Comparison of ENCODE assay signal across 12 cellular contexts in the genomic region with DNA sequence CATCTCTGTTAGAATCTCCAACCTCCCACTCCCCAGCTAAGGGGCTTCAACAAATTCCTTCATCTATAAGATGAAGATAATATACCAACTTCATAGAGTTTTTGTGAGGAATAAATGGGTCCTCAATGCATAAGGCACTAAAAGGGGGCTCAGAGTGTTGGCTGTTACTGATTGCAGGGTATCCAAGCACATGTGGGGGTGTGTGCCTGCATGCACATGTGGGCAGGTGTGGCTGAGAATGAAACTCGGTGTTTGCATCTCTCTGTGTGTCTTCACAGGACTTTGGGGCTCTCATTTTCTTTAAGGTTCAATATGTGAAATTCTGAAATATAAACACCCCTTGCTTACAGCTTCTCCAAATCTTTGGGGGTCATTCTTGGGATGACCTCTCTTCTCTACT. TPM values are rescaled to one million over a fixed set of nuclear protein-coding genes. Genes with fewer than 3 reads are reported as not detected.
A peak's percentile ranks its signal among the peaks of the same experiment; 100 is the strongest.
DNase-seq lines count a peak whose midpoint lies in the region; ATAC-seq and TF ChIP-seq lines count a peak whose summit lies in the region.
"Had no signal": no experiment of that assay in that cellular context is flagged by ENCODE, and none has a peak within 500 bp of the region (broad histone marks: within the 10 kb centered on the region; RNA-seq: fewer than 3 reads in every experiment).

No MANE protein-coding gene starts in this region.

- H3K4me1 ChIP-seq in left ventricle myocardium inferior (peaks cover 61% of the 10 kb centered on the region), OCI-LY3 (ENCODE audit: low read length) (peaks cover 38% of the 10 kb centered on the region), lung (ENCODE audit: control insufficient read depth in 2 of 2, insufficient read depth in 2 of 2, low read length in 2 of 2) (peaks cover 6 to 12% of the 10 kb centered on the region in 2 donors), aorta (ENCODE audit: control insufficient read depth in 1 of 2, insufficient read depth in 2 of 2, low read length in 2 of 2) (peaks cover 0 to 6% of the 10 kb centered on the region in 2 donors)

- H3K4me3 ChIP-seq in left ventricle myocardium inferior (no peak overlapping the region), OCI-LY3 (ENCODE audit: low read length) (peak overlapping the region; percentile 50), lung (no peak overlapping the region), aorta (ENCODE audit: low read length in 2 of 2) (no peak overlapping the region)

- peak overlapping the region; percentile 80 for H3K4me2 ChIP-seq in OCI-LY3 (ENCODE audit: low read length)

- H3K79me2 ChIP-seq in OCI-LY3 (ENCODE audit: low read length): peaks cover 31% of the 10 kb centered on the region

- ATAC-seq in left ventricle myocardium superior: no peak
- ATAC-seq in lung (ENCODE audit: insufficient read depth, low FRiP score): no peak
- ATAC-seq in aorta (ENCODE audit: low FRiP score): no peak
- no peak for ATAC-seq in GM18519 (IDR thresholded peaks at IDR 0.05; ENCODE audit: low FRiP score, unreplicated experiment)
- ATAC-seq: HepG2 had no signal

- H3K27me3 ChIP-seq in left ventricle myocardium inferior (ENCODE audit: low read depth): no peaks in the 10 kb centered on the region
- H3K27me3 ChIP-seq in OCI-LY3 (ENCODE audit: low read depth, low read length): no peaks in the 10 kb centered on the region
- no peaks in the 10 kb centered on the region for H3K27me3 ChIP-seq in lung (ENCODE audit: control insufficient read depth, insufficient read depth)
- H3K27me3 ChIP-seq in aorta (ENCODE audit: control insufficient read depth in 1 of 2, insufficient read depth in 2 of 2, low read length in 1 of 2): no peaks in the 10 kb centered on the region

- 49 to 62% methylated on average over 1 of the region's 1 CpG for WGBS in lung, 2 donors
- 36 to 42% methylated on average over 1 of the region's 1 CpG for WGBS in aorta, 2 donors

- DNase-seq in left ventricle myocardium inferior: no peak
- no peak for DNase-seq in left ventricle myocardium superior
- DNase-seq in lung (ENCODE audit: low spot score): no peak
- no peak for DNase-seq in aorta
- no peak for DNase-seq in amygdala (lab: John Stamatoyannopoulos, UW)
- DNase-seq in retina: no peak
- DNase-seq: endodermal cell, NCI-H2171 had no signal

- H3K9me3 ChIP-seq in left ventricle myocardium inferior (replicated peaks): no peaks in the 10 kb centered on the region
- H3K9me3 ChIP-seq in OCI-LY3 (ENCODE audit: insufficient read depth, low read length): no peaks in the 10 kb centered on the region
- H3K9me3 ChIP-seq in lung (ENCODE audit: control insufficient read depth in 2 of 2, insufficient read depth in 1 of 2, low read length in 1 of 2): no peaks in the 10 kb centered on the region
- no peaks in the 10 kb centered on the region for H3K9me3 ChIP-seq in aorta (ENCODE audit: control insufficient read depth, low read length)

- TF ChIP-seq CTCF in left ventricle myocardium inferior (IDR thresholded peaks at IDR 0.05; ENCODE audit: borderline replicate concordance) (no peak), OCI-LY3 (IDR thresholded peaks at IDR 0.05; ENCODE audit: low read depth, low read length) (no peak), lung (IDR thresholded peaks at IDR 0.05; ENCODE audit: control extremely low read depth, extremely low read depth) (no peak)

- H3K36me3 ChIP-seq in left ventricle myocardium inferior: no peaks in the 10 kb centered on the region
- H3K36me3 ChIP-seq in OCI-LY3 (replicated peaks; ENCODE audit: low read depth, low read length): peaks cover 9% of the 10 kb centered on the region
- H3K36me3 ChIP-seq in lung (ENCODE audit: control insufficient read depth in 2 of 2, insufficient read depth in 2 of 2, low read length in 2 of 2): no peaks in the 10 kb centered on the region
- H3K36me3 ChIP-seq in aorta (ENCODE audit: control insufficient read depth in 1 of 2, insufficient read depth in 2 of 2, low read length in 1 of 2): no peaks in the 10 kb centered on the region

- peak overlapping the region; percentile 50 for H3K9ac ChIP-seq in OCI-LY3 (ENCODE audit: low read length)

- no peak overlapping the region for H2AFZ ChIP-seq in OCI-LY3 (ENCODE audit: low read depth, low read length)

- intact Hi-C loops in left ventricle myocardium inferior (cut with micrococcal nuclease) (no loop called here), left ventricle myocardium superior (cut with micrococcal nuclease) (no loop called here), aorta (cut with DNase I) (no loop called here)

- peak overlapping the region; percentile 98 for H3K27ac ChIP-seq in left ventricle myocardium inferior (replicated peaks)
- peak overlapping the region; percentile 62 for H3K27ac ChIP-seq in OCI-LY3 (ENCODE audit: low read length)
- peak overlapping the region; percentile 21 to 65 for H3K27ac ChIP-seq in lung (ENCODE audit: low read depth in 1 of 2, low read length in 1 of 2)
- H3K27ac ChIP-seq in aorta (ENCODE audit: low read depth in 1 of 2, low read length in 2 of 2): peak overlapping the region; percentile 59 to 82

- no peaks in the 10 kb centered on the region for H4K20me1 ChIP-seq in OCI-LY3 (ENCODE audit: insufficient read depth, low read length)

RNA-seq across cellular contexts. Expression of a gene that starts 4.1 kb away (rescaled TPM):
- total RNA-seq in left ventricle myocardium inferior: 33.0 TPM
- total RNA-seq in left ventricle myocardium superior: 37.6 TPM
- total RNA-seq in lung: 10 to 100 TPM; 31.7 to 77.4 TPM
- 10 to 100 TPM; 38.1 to 61.5 TPM for polyA plus RNA-seq in lung
- total RNA-seq in aorta: 10 to 100 TPM; 64.4 to 99.0 TPM
- polyA plus RNA-seq in aorta: 10 to 100 TPM; 20.3 to 26.1 TPM

RNA-seq across cellular contexts. Expression of a gene that starts 11.2 kb away (rescaled TPM):
- 137 TPM for total RNA-seq in left ventricle myocardium inferior
- total RNA-seq in left ventricle myocardium superior: 155 TPM
- total RNA-seq in lung: 10 to 100 TPM in 1 of 2 donors, 1 to 10 TPM in 1; 5.0 to 18.2 TPM
- polyA plus RNA-seq in lung: 10 to 100 TPM in 1 of 2 donors, 1 to 10 TPM in 1; 9.7 to 19.4 TPM
- total RNA-seq in aorta: 10 to 100 TPM; 91.8 to 92.7 TPM
- 100 to 1,000 TPM in 1 of 2 donors, 10 to 100 TPM in 1; 86.4 to 198 TPM for polyA plus RNA-seq in aorta
- total RNA-seq: HepG2, renal cortical epithelial cell had no signal
- polyA plus RNA-seq: HepG2 had no signal

RNA-seq across cellular contexts. Expression of a gene that starts 24.6 kb away (rescaled TPM):
- total RNA-seq in left ventricle myocardium inferior (1.6 TPM), left ventricle myocardium superior (1.2 TPM), lung (1 to 10 TPM; 3.3 to 4.4 TPM), aorta (10 to 100 TPM in 1 of 2 donors, 1 to 10 TPM in 1; 9.3 to 12.6 TPM)
- polyA plus RNA-seq in lung (1 to 10 TPM; 3.9 to 6.2 TPM), aorta (1 to 10 TPM; 2.5 to 3.8 TPM)

RNA-seq across cellular contexts. Expression of a gene that starts 46.8 kb away (rescaled TPM):
- total RNA-seq in left ventricle myocardium inferior: 45.8 TPM
- 26.8 TPM for total RNA-seq in left ventricle myocardium superior
- 1,000 to 10,000 TPM in 1 of 2 donors, 100 to 1,000 TPM in 1; 443 to 1,330 TPM for total RNA-seq in lung
- polyA plus RNA-seq in lung: 100 to 1,000 TPM in 1 of 2 donors, 10 to 100 TPM in 1; 30.5 to 122 TPM
- 100 to 1,000 TPM; 400 to 948 TPM for total RNA-seq in aorta
- polyA plus RNA-seq in aorta: 100 to 1,000 TPM in 1 of 2 donors, 10 to 100 TPM in 1; 70.2 to 391 TPM
- total RNA-seq: HepG2 had no signal

RNA-seq across cellular contexts. Expression of a gene that starts 59.5 kb away (rescaled TPM):
- total RNA-seq in left ventricle myocardium inferior (206 TPM), left ventricle myocardium superior (277 TPM), lung (10 to 100 TPM; 23.2 to 27.8 TPM), aorta (10 to 100 TPM; 39.4 to 42.8 TPM)
- polyA plus RNA-seq in lung (10 to 100 TPM in 1 of 2 donors, 1 to 10 TPM in 1; 10.0 to 15.7 TPM), aorta (10 to 100 TPM; 15.0 to 45.8 TPM)

Comparison
In these comparisons a context has a peak if more than half of its experiments do, and no peak if none do; other contexts are left out.
1. H3K27ac ChIP-seq: peak in every context shown above with its lines; median percentile 98 in left ventricle myocardium inferior; 70 in aorta; 62 in OCI-LY3; 43 in lung.